Comparison of ENCODE assay signal across 1 cellular context in the genomic region with DNA sequence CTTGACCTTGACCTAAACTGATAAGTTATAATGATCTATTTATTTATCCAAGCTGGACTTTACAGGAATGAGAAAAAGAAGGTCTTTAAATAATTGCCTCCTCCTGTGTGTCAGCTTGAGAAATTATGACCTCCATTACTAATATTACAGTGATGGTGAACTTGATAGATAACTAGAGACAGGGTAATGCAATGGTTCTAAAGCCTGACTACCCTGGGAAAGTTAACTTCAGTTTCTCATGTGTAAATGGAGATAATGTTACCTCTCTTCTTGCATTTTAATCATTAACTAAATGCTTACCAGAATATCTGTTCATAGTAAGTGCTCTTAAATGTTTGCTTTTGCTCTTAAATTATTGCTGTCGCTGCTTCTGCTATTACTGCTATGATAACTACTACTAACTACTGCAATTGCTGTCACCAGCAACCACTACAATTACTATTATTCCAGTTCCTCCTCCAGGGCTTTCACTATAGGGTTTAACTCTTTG.
TF ChIP-seq lines count a peak whose summit lies in the region.

No MANE protein-coding gene starts in this region.

TF ChIP-seq in GM23338, 12 proteins besides CTCF, POLR2A, EP300 and RAD21 (continued from another document):
- TF ChIP-seq, protein P1, sequence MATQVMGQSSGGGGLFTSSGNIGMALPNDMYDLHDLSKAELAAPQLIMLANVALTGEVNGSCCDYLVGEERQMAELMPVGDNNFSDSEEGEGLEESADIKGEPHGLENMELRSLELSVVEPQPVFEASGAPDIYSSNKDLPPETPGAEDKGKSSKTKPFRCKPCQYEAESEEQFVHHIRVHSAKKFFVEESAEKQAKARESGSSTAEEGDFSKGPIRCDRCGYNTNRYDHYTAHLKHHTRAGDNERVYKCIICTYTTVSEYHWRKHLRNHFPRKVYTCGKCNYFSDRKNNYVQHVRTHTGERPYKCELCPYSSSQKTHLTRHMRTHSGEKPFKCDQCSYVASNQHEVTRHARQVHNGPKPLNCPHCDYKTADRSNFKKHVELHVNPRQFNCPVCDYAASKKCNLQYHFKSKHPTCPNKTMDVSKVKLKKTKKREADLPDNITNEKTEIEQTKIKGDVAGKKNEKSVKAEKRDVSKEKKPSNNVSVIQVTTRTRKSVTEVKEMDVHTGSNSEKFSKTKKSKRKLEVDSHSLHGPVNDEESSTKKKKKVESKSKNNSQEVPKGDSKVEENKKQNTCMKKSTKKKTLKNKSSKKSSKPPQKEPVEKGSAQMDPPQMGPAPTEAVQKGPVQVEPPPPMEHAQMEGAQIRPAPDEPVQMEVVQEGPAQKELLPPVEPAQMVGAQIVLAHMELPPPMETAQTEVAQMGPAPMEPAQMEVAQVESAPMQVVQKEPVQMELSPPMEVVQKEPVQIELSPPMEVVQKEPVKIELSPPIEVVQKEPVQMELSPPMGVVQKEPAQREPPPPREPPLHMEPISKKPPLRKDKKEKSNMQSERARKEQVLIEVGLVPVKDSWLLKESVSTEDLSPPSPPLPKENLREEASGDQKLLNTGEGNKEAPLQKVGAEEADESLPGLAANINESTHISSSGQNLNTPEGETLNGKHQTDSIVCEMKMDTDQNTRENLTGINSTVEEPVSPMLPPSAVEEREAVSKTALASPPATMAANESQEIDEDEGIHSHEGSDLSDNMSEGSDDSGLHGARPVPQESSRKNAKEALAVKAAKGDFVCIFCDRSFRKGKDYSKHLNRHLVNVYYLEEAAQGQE (IDR thresholded peaks at IDR 0.05; ENCODE audit: unreplicated experiment) = no peak
- TF ChIP-seq, protein P2, sequence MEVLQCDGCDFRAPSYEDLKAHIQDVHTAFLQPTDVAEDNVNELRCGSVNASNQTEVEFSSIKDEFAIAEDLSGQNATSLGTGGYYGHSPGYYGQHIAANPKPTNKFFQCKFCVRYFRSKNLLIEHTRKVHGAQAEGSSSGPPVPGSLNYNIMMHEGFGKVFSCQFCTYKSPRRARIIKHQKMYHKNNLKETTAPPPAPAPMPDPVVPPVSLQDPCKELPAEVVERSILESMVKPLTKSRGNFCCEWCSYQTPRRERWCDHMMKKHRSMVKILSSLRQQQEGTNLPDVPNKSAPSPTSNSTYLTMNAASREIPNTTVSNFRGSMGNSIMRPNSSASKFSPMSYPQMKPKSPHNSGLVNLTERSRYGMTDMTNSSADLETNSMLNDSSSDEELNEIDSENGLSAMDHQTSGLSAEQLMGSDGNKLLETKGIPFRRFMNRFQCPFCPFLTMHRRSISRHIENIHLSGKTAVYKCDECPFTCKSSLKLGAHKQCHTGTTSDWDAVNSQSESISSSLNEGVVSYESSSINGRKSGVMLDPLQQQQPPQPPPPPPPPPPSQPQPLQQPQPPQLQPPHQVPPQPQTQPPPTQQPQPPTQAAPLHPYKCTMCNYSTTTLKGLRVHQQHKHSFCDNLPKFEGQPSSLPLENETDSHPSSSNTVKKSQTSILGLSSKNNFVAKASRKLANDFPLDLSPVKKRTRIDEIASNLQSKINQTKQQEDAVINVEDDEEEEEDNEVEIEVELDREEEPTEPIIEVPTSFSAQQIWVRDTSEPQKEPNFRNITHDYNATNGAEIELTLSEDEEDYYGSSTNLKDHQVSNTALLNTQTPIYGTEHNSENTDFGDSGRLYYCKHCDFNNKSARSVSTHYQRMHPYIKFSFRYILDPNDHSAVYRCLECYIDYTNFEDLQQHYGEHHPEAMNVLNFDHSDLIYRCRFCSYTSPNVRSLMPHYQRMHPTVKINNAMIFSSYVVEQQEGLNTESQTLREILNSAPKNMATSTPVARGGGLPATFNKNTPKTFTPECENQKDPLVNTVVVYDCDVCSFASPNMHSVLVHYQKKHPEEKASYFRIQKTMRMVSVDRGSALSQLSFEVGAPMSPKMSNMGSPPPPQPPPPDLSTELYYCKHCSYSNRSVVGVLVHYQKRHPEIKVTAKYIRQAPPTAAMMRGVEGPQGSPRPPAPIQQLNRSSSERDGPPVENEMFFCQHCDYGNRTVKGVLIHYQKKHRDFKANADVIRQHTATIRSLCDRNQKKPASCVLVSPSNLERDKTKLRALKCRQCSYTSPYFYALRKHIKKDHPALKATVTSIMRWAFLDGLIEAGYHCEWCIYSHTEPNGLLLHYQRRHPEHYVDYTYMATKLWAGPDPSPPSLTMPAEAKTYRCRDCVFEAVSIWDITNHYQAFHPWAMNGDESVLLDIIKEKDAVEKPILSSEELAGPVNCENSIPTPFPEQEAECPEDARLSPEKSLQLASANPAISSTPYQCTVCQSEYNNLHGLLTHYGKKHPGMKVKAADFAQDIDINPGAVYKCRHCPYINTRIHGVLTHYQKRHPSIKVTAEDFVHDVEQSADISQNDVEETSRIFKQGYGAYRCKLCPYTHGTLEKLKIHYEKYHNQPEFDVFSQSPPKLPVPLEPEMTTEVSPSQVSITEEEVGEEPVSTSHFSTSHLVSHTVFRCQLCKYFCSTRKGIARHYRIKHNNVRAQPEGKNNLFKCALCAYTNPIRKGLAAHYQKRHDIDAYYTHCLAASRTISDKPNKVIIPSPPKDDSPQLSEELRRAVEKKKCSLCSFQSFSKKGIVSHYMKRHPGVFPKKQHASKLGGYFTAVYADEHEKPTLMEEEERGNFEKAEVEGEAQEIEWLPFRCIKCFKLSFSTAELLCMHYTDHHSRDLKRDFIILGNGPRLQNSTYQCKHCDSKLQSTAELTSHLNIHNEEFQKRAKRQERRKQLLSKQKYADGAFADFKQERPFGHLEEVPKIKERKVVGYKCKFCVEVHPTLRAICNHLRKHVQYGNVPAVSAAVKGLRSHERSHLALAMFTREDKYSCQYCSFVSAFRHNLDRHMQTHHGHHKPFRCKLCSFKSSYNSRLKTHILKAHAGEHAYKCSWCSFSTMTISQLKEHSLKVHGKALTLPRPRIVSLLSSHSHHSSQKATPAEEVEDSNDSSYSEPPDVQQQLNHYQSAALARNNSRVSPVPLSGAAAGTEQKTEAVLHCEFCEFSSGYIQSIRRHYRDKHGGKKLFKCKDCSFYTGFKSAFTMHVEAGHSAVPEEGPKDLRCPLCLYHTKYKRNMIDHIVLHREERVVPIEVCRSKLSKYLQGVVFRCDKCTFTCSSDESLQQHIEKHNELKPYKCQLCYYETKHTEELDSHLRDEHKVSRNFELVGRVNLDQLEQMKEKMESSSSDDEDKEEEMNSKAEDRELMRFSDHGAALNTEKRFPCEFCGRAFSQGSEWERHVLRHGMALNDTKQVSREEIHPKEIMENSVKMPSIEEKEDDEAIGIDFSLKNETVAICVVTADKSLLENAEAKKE (CRISPR knock-in tag; IDR thresholded peaks at IDR 0.05) = no peak
- TF ChIP-seq, protein P3, sequence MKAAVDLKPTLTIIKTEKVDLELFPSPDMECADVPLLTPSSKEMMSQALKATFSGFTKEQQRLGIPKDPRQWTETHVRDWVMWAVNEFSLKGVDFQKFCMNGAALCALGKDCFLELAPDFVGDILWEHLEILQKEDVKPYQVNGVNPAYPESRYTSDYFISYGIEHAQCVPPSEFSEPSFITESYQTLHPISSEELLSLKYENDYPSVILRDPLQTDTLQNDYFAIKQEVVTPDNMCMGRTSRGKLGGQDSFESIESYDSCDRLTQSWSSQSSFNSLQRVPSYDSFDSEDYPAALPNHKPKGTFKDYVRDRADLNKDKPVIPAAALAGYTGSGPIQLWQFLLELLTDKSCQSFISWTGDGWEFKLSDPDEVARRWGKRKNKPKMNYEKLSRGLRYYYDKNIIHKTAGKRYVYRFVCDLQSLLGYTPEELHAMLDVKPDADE (IDR thresholded peaks at IDR 0.05) = no peak
- TF ChIP-seq EZH2 (IDR thresholded peaks at IDR 0.05; ENCODE audit: low read depth, unreplicated experiment) = no peak
- TF ChIP-seq STAT1 (IDR thresholded peaks at IDR 0.05; ENCODE audit: unreplicated experiment) = no peak
- TF ChIP-seq NANOG (IDR thresholded peaks at IDR 0.05; ENCODE audit: borderline replicate concordance) = no peak
TF ChIP-seq in GM23338: peak in this region for 0.
